In genomic region chr6:34295721-34296120, GRCh38 we compare ENCODE assay signal across 10 cellular contexts. TPM values are rescaled to one million over a fixed set of nuclear protein-coding genes. Genes with fewer than 3 reads are reported as not detected.
DNase-seq lines count a peak whose midpoint lies in the region; ATAC-seq and TF ChIP-seq lines count a peak whose summit lies in the region.
"Had no signal": no experiment of that assay in that cellular context is flagged by ENCODE, and none has a peak within 500 bp of the region (broad histone marks: within the 10 kb centered on the region; RNA-seq: fewer than 3 reads in every experiment).

No MANE protein-coding gene starts in this region.

- WGBS in ovary, 3 donors: 67 to 72% (median 68%) methylated on average over 3 of the region's 3 CpGs

- H3K4me3 ChIP-seq in left ventricle myocardium inferior (no peak overlapping the region), ovary (no peak overlapping the region)

- H3K27ac ChIP-seq in left ventricle myocardium inferior (replicated peaks) (peak overlapping the region; percentile 45), ovary (no peak overlapping the region)

- no peaks in the 10 kb centered on the region for H3K27me3 ChIP-seq in left ventricle myocardium inferior (ENCODE audit: low read depth)
- no peaks in the 10 kb centered on the region for H3K27me3 ChIP-seq in ovary

- H3K36me3 ChIP-seq in left ventricle myocardium inferior (peaks cover 46% of the 10 kb centered on the region), ovary (no peaks in the 10 kb centered on the region)

- H3K4me3 Mint-ChIP-seq in T-helper 1 cell treated with Interleukin-12 subunit alpha and Interleukin-12 subunit beta and Interleukin-4 antibody, amounts not matched to agents 30 μg/mL and 1 μg/mL, for 36 hours: peak overlapping the region; percentile 13
- H3K4me3 Mint-ChIP-seq in stimulated activated naive CD8-positive, alpha-beta T cell treated with anti-CD3 and anti-CD28 coated beads, Interleukin-15, amount 100 ng/mL, for 72 hours: no peak overlapping the region
- H3K4me3 Mint-ChIP-seq: endodermal cell had no signal

- H3K27me3 Mint-ChIP-seq in T-helper 1 cell treated with Interleukin-12 subunit alpha and Interleukin-12 subunit beta and Interleukin-4 antibody, amounts not matched to agents 30 μg/mL and 1 μg/mL, for 36 hours (ENCODE audit: low read depth): no peaks in the 10 kb centered on the region
- no peaks in the 10 kb centered on the region for H3K27me3 Mint-ChIP-seq in stimulated activated naive CD8-positive, alpha-beta T cell treated with anti-CD3 and anti-CD28 coated beads, Interleukin-15, amount 100 ng/mL, for 72 hours

- peaks cover 16% of the 10 kb centered on the region for H3K4me1 Mint-ChIP-seq in T-helper 1 cell treated with Interleukin-12 subunit alpha and Interleukin-12 subunit beta and Interleukin-4 antibody, amounts not matched to agents 30 μg/mL and 1 μg/mL, for 36 hours (ENCODE audit: low read depth)
- peaks cover 14% of the 10 kb centered on the region for H3K4me1 Mint-ChIP-seq in stimulated activated naive CD8-positive, alpha-beta T cell treated with anti-CD3 and anti-CD28 coated beads, Interleukin-15, amount 100 ng/mL, for 72 hours
- H3K4me1 Mint-ChIP-seq: endodermal cell had no signal

- TF ChIP-seq EP300 in ovary (IDR thresholded peaks at IDR 0.05): no peak

- TF ChIP-seq CTCF in left ventricle myocardium inferior (IDR thresholded peaks at IDR 0.05; ENCODE audit: borderline replicate concordance) (no peak), ovary (IDR thresholded peaks at IDR 0.05) (no peak)

- no peak for DNase-seq in left ventricle myocardium inferior
- no peak for DNase-seq in left ventricle myocardium superior
- DNase-seq in stimulated activated naive CD8-positive, alpha-beta T cell treated with anti-CD3 and anti-CD28 coated beads, Interleukin-15, amount 100 ng/mL, for 72 hours: peak in 1 of 2 donors; percentile 9
- DNase-seq in hypothalamus (lab: John Stamatoyannopoulos, UW): no peak
- DNase-seq in NCI-H1092 (lab: John Stamatoyannopoulos, UW): no peak
- no peak for DNase-seq in ovary
- DNase-seq: activated CD4-positive, alpha-beta T cell treated with anti-CD3 and anti-CD28 coated beads for 4 hours; endodermal cell had no signal

- intact Hi-C loops in left ventricle myocardium inferior (cut with micrococcal nuclease) (no loop called here), left ventricle myocardium superior (cut with micrococcal nuclease) (no loop called here), ovary (cut with DNase I) (no loop called here)

- TF ChIP-seq POLR2A in ovary (IDR thresholded peaks at IDR 0.05): no peak

- ATAC-seq in left ventricle myocardium superior: no peak
- ATAC-seq in HG02840 (IDR thresholded peaks at IDR 0.05; ENCODE audit: low FRiP score, unreplicated experiment): peak; percentile 67
- ATAC-seq in stimulated activated naive CD8-positive, alpha-beta T cell treated with anti-CD3 and anti-CD28 coated beads, Interleukin-15, amount 100 ng/mL, for 72 hours: no peak

- peak overlapping the region; percentile 81 for H3K27ac Mint-ChIP-seq in T-helper 1 cell treated with Interleukin-12 subunit alpha and Interleukin-12 subunit beta and Interleukin-4 antibody, amounts not matched to agents 30 μg/mL and 1 μg/mL, for 36 hours
- H3K27ac Mint-ChIP-seq in stimulated activated naive CD8-positive, alpha-beta T cell treated with anti-CD3 and anti-CD28 coated beads, Interleukin-15, amount 100 ng/mL, for 72 hours: peak overlapping the region; percentile 14 to 82
- H3K27ac Mint-ChIP-seq: endodermal cell had no signal

- peaks cover 9% of the 10 kb centered on the region for H3K36me3 Mint-ChIP-seq in T-helper 1 cell treated with Interleukin-12 subunit alpha and Interleukin-12 subunit beta and Interleukin-4 antibody, amounts not matched to agents 30 μg/mL and 1 μg/mL, for 36 hours (ENCODE audit: low read depth)

- no peaks in the 10 kb centered on the region for H3K9me3 Mint-ChIP-seq in T-helper 1 cell treated with Interleukin-12 subunit alpha and Interleukin-12 subunit beta and Interleukin-4 antibody, amounts not matched to agents 30 μg/mL and 1 μg/mL, for 36 hours
- H3K9me3 Mint-ChIP-seq in stimulated activated naive CD8-positive, alpha-beta T cell treated with anti-CD3 and anti-CD28 coated beads, Interleukin-15, amount 100 ng/mL, for 72 hours: no peaks in the 10 kb centered on the region
- H3K9me3 Mint-ChIP-seq: endodermal cell had no signal

- no peaks in the 10 kb centered on the region for H3K9me3 ChIP-seq in left ventricle myocardium inferior (replicated peaks)
- H3K9me3 ChIP-seq in ovary: no peaks in the 10 kb centered on the region

- H3K4me1 ChIP-seq in left ventricle myocardium inferior (peaks cover 65% of the 10 kb centered on the region), ovary (ENCODE audit: insufficient read depth) (no peaks in the 10 kb centered on the region)

RNA-seq across cellular contexts. Expression of gene SMIM29, which starts 46.9 kb away (rescaled TPM):
- total RNA-seq in left ventricle myocardium inferior (27.1 TPM), left ventricle myocardium superior (19.7 TPM), ovary (10 to 100 TPM; 14.7 to 26.6 (median 17.8) TPM)
- 10 to 100 TPM in 1 of 2 donors, 1 to 10 TPM in 1; 2.0 to 26.3 TPM for polyA plus RNA-seq in ovary

RNA-seq across cellular contexts. Expression of gene HMGA1, which starts 59.0 kb away (rescaled TPM):
- total RNA-seq in left ventricle myocardium inferior (46.7 TPM), left ventricle myocardium superior (51.9 TPM), ovary (10 to 100 TPM in 4 of 7 donors, 1 to 10 TPM in 3; 5.1 to 39.9 (median 10.4) TPM)
- polyA plus RNA-seq in ovary: 1 to 10 TPM; 2.4 to 5.6 TPM
